8 cellular contexts compared by ENCODE assay signal in genomic region chr1:241519308-241520079, GRCh38. TPM values are rescaled to one million over a fixed set of nuclear protein-coding genes. Genes with fewer than 3 reads are reported as not detected.
DNase-seq lines count a peak whose midpoint lies in the region; ATAC-seq and TF ChIP-seq lines count a peak whose summit lies in the region.

FH (minus strand) TSS chr1:241519755; CDS start chr1:241519722, 33 bp downstream.

- intact Hi-C loops in left lung (cut with DNase I) = no loop called here

- H3K9me3 ChIP-seq in left lung = no peaks in the 10 kb centered on the region

- H3K4me1 ChIP-seq in left lung = peaks cover 4 to 25% of the 10 kb centered on the region in 2 donors

- H3K4me3 ChIP-seq in left lung = peak within 1 kb of the TSS; percentile 97 to 98

- DNase-seq in C1 segment of cervical spinal cord (lab: John Stamatoyannopoulos, UW) = peak; percentile 57 to 99 (median 94)
- peak; percentile 93 for DNase-seq in NCI-H748 treated with DMSO at 0.1 percent for 48 hours (lab: John Stamatoyannopoulos, UW)
- DNase-seq in activated CD4-positive, alpha-beta T cell treated with anti-CD3 and anti-CD28 coated beads, Interleukin-2, amount 50 U/mL, for 24 hours (ENCODE audit: low read depth in 1 of 2, low spot score in 1 of 2) = peak; percentile 80 to 92
- DNase-seq in dermis blood vessel endothelial cell = peak; percentile 98
- DNase-seq in left lung = peak; percentile 95 to 97
- DNase-seq in stimulated activated CD4-positive, alpha-beta T cell treated with anti-CD3 and anti-CD28 coated beads, Interleukin-2, amount 100 ng/mL, for 48 hours = peak; percentile 86 to 87

- H3K27me3 ChIP-seq in left lung = peaks cover 13 to 17% of the 10 kb centered on the region in 2 donors

- H3K27ac ChIP-seq in left lung = peak within 1 kb of the TSS; percentile 79 to 89

- peaks cover 0 to 15% of the 10 kb centered on the region in 2 donors for H3K36me3 ChIP-seq in left lung

- ATAC-seq in GM19372 (IDR thresholded peaks at IDR 0.05; ENCODE audit: low read depth, unreplicated experiment) (peak; percentile 96), HG03558 (IDR thresholded peaks at IDR 0.05; ENCODE audit: extremely low read depth, unreplicated experiment) (peak; percentile 96), left lung (peak; percentile 99)

- no peak for TF ChIP-seq CTCF in left lung (IDR thresholded peaks at IDR 0.05)

RNA-seq across cellular contexts. Expression of gene FH, which starts in this region (rescaled TPM):
- total RNA-seq in dermis blood vessel endothelial cell (55.8 and 94.7 TPM in 2 replicates), left lung (10 to 100 TPM; 49.8 to 60.1 TPM)

Comparison
In these comparisons a context has a peak if more than half of its experiments do, and no peak if none do; other contexts are left out.
1. Peak in every context shown above with its lines: DNase-seq, ATAC-seq, H3K4me3 ChIP-seq and H3K27ac ChIP-seq.